20 cellular contexts compared by ENCODE assay signal in the genomic region with DNA sequence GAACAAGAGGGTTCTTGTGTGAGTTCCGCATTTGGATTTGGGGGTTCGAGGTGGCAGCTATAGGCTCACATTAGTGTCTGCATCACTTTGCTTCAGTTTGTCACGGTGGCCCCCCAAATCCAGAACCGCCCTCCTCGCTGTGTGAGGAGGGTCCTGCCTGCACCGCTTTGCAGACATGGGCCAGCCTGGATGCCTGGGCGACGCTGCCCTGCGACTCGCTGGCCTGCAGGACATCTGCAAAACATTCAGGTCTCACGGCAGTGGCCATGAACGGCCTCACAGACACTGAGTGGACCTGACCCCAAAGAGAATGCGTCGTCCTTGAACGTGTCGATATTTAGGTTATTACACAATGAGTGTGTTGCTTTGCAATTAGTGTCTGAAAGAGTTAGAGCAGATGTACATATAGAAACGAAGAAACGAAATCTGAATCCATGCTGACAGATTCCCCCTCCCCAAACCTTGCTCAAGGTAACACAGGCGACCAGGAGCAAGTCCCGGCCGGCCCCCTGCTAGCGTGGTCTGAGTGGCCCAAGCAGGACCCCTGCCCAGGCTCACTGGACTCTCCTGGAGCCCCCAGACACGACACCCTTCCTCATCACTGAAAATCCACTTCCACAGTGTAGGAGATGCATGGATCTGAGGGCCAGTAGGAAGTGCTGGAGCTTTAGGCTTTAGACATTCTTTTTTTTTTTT. TPM values are rescaled to one million over a fixed set of nuclear protein-coding genes. Genes with fewer than 3 reads are reported as not detected.
A peak's percentile ranks its signal among the peaks of the same experiment; 100 is the strongest.
DNase-seq lines count a peak whose midpoint lies in the region; ATAC-seq and TF ChIP-seq lines count a peak whose summit lies in the region.
"Had no signal": no experiment of that assay in that cellular context is flagged by ENCODE, and none has a peak within 500 bp of the region (broad histone marks: within the 10 kb centered on the region; RNA-seq: fewer than 3 reads in every experiment).

No MANE protein-coding gene starts in this region.

- H3K36me3 Mint-ChIP-seq in glutamatergic neuron (ENCODE audit: unreplicated experiment): peaks cover 5% of the 10 kb centered on the region
- H3K36me3 Mint-ChIP-seq: activated naive CD8-positive, alpha-beta T cell treated with anti-CD3 and anti-CD28 coated beads for 36 hours; CD14-positive monocyte; IgD-negative memory B cell had no signal

- WGBS in psoas muscle, 3 donors: 87 to 88% (median 88%) methylated on average over 23 of the region's 23 CpGs
- 90 to 91% methylated on average over 23 of the region's 23 CpGs for WGBS in thyroid gland, 2 donors

- H3K27ac ChIP-seq in 22Rv1 (peak overlapping the region; percentile 22; the same call in 1 of the 2 replicates), rectal smooth muscle tissue (ENCODE audit: low read depth, low read length) (peak overlapping the region; percentile 81), psoas muscle (no peak overlapping the region), thyroid gland (no peak overlapping the region)
- H3K27ac ChIP-seq: ovary had no signal

- no peak overlapping the region for H3K4me3 ChIP-seq in NT2/D1 (ENCODE audit: insufficient read length, low read depth)
- no peak overlapping the region for H3K4me3 ChIP-seq in rectal smooth muscle tissue (ENCODE audit: low read length)
- no peak overlapping the region for H3K4me3 ChIP-seq in psoas muscle
- no peak overlapping the region for H3K4me3 ChIP-seq in thyroid gland (replicated peaks in 1 of 3)

- TF ChIP-seq POLR2A in thyroid gland (IDR thresholded peaks at IDR 0.05): no peak

- no peaks in the 10 kb centered on the region for H3K9me3 ChIP-seq in NT2/D1 (ENCODE audit: insufficient read depth, low read length)
- no peaks in the 10 kb centered on the region for H3K9me3 ChIP-seq in psoas muscle
- H3K9me3 ChIP-seq in thyroid gland: no peaks in the 10 kb centered on the region
- H3K9me3 ChIP-seq: ovary had no signal

- H3K36me3 ChIP-seq in NT2/D1 (ENCODE audit: insufficient read depth, insufficient read length, low read length): peaks cover 22% of the 10 kb centered on the region
- H3K36me3 ChIP-seq in rectal smooth muscle tissue (ENCODE audit: control insufficient read depth, insufficient read depth, low read length): no peaks in the 10 kb centered on the region
- H3K36me3 ChIP-seq in psoas muscle (ENCODE audit: insufficient read depth in 1 of 2, low read depth in 1 of 2): no peaks in the 10 kb centered on the region
- no peaks in the 10 kb centered on the region for H3K36me3 ChIP-seq in thyroid gland
- H3K36me3 ChIP-seq: ovary had no signal

- H3K27me3 ChIP-seq in NT2/D1 (ENCODE audit: insufficient read depth, insufficient read length): no peaks in the 10 kb centered on the region
- H3K27me3 ChIP-seq in rectal smooth muscle tissue (ENCODE audit: control insufficient read depth, insufficient read depth, low read length): no peaks in the 10 kb centered on the region
- peaks cover 0 to 39% (median 3%) of the 10 kb centered on the region in 3 donors for H3K27me3 ChIP-seq in psoas muscle (ENCODE audit: insufficient read depth in 3 of 3, low read length in 2 of 3)
- H3K27me3 ChIP-seq in thyroid gland: no peaks in the 10 kb centered on the region
- H3K27me3 ChIP-seq: ovary had no signal

- peak overlapping the region; percentile 46 for H3K4me3 Mint-ChIP-seq in glutamatergic neuron (ENCODE audit: unreplicated experiment)
- H3K4me3 Mint-ChIP-seq: activated naive CD8-positive, alpha-beta T cell treated with anti-CD3 and anti-CD28 coated beads for 36 hours; activated T-helper 1 cell treated with anti-CD3 and anti-CD28 coated beads, Interleukin-12 subunit alpha, Interleukin-12 subunit beta, Interleukin-2, Interleukin-4 antibody, amounts not matched to agents 30 ng/mL and 10 ng/mL and 1 ng/mL, durations not matched to agents 14 hours and 24 hours and 36 hours; CD14-positive monocyte; IgD-negative memory B cell; stimulated activated naive CD8-positive, alpha-beta T cell treated with anti-CD3 and anti-CD28 coated beads, Interleukin-15, amount 100 ng/mL, for 72 hours had no signal

- peak overlapping the region; percentile 52 for H3K27ac Mint-ChIP-seq in glutamatergic neuron (ENCODE audit: unreplicated experiment)
- H3K27ac Mint-ChIP-seq: activated naive CD8-positive, alpha-beta T cell treated with anti-CD3 and anti-CD28 coated beads for 36 hours; activated T-helper 1 cell treated with anti-CD3 and anti-CD28 coated beads, Interleukin-12 subunit alpha, Interleukin-12 subunit beta, Interleukin-2, Interleukin-4 antibody, amounts not matched to agents 30 ng/mL and 10 ng/mL and 1 ng/mL, durations not matched to agents 14 hours and 24 hours and 36 hours; IgD-negative memory B cell; stimulated activated naive CD8-positive, alpha-beta T cell treated with anti-CD3 and anti-CD28 coated beads, Interleukin-15, amount 100 ng/mL, for 72 hours had no signal

- ATAC-seq in HG03469 (IDR thresholded peaks at IDR 0.05; ENCODE audit: unreplicated experiment): no peak
- no peak for ATAC-seq in psoas muscle
- ATAC-seq: stimulated activated naive CD8-positive, alpha-beta T cell treated with anti-CD3 and anti-CD28 coated beads, Interleukin-15, amount 100 ng/mL, for 72 hours had no signal

- H3K9me3 Mint-ChIP-seq in glutamatergic neuron (ENCODE audit: unreplicated experiment): peaks cover 9% of the 10 kb centered on the region
- H3K9me3 Mint-ChIP-seq: activated naive CD8-positive, alpha-beta T cell treated with anti-CD3 and anti-CD28 coated beads for 36 hours; activated T-helper 1 cell treated with anti-CD3 and anti-CD28 coated beads, Interleukin-12 subunit alpha, Interleukin-12 subunit beta, Interleukin-2, Interleukin-4 antibody, amounts not matched to agents 30 ng/mL and 10 ng/mL and 1 ng/mL, durations not matched to agents 14 hours and 24 hours and 36 hours; IgD-negative memory B cell; stimulated activated naive CD8-positive, alpha-beta T cell treated with anti-CD3 and anti-CD28 coated beads, Interleukin-15, amount 100 ng/mL, for 72 hours had no signal

- H3K4me1 Mint-ChIP-seq in glutamatergic neuron (ENCODE audit: low read depth, unreplicated experiment): peaks cover 56% of the 10 kb centered on the region
- H3K4me1 Mint-ChIP-seq: IgD-negative memory B cell had no signal

- H3K9ac ChIP-seq in NT2/D1 (ENCODE audit: insufficient read length, low read depth): peak overlapping the region; percentile 27
- peak overlapping the region; percentile 19 for H3K9ac ChIP-seq in rectal smooth muscle tissue (ENCODE audit: low read length)

- DNase-seq in NT2/D1 (ENCODE audit: low read depth, low spot score) (no peak), glutamatergic neuron (no peak), psoas muscle (no peak), SHP77 (lab: John Stamatoyannopoulos, UW) (no peak), thyroid gland (no peak)
- DNase-seq: activated CD4-positive, alpha-beta T cell treated with anti-CD3 and anti-CD28 coated beads for 1 hour; activated naive CD8-positive, alpha-beta T cell treated with anti-CD3 and anti-CD28 coated beads for 36 hours; NCI-H2107; NCI-H510A; RPMI8226; small intestine; stimulated activated CD4-positive, alpha-beta T cell treated with anti-CD3 and anti-CD28 coated beads, Interleukin-4, amount 100 ng/mL, for 1 hour; stimulated activated naive CD8-positive, alpha-beta T cell treated with anti-CD3 and anti-CD28 coated beads, Interleukin-15, amount 100 ng/mL, for 72 hours had no signal

- H3K4me1 ChIP-seq in NT2/D1 (ENCODE audit: insufficient read depth, insufficient read length) (peaks cover 34% of the 10 kb centered on the region), rectal smooth muscle tissue (ENCODE audit: control insufficient read depth, insufficient read depth, low read length) (peaks cover 29% of the 10 kb centered on the region), psoas muscle (no peaks in the 10 kb centered on the region), thyroid gland (no peaks in the 10 kb centered on the region)

- no peak for TF ChIP-seq CTCF in 22Rv1 (IDR thresholded peaks at IDR 0.05)
- TF ChIP-seq CTCF in glutamatergic neuron (IDR thresholded peaks at IDR 0.05; ENCODE audit: partially characterized antibody, unreplicated experiment): no peak
- TF ChIP-seq CTCF in psoas muscle (IDR thresholded peaks at IDR 0.05): no peak
- TF ChIP-seq CTCF in thyroid gland (IDR thresholded peaks at IDR 0.05): no peak

- H3K27me3 Mint-ChIP-seq in glutamatergic neuron (ENCODE audit: unreplicated experiment): peaks cover 4% of the 10 kb centered on the region
- H3K27me3 Mint-ChIP-seq: activated naive CD8-positive, alpha-beta T cell treated with anti-CD3 and anti-CD28 coated beads for 36 hours; stimulated activated naive CD8-positive, alpha-beta T cell treated with anti-CD3 and anti-CD28 coated beads, Interleukin-15, amount 100 ng/mL, for 72 hours had no signal

- intact Hi-C loops in psoas muscle (cut with DNase I) (no loop called here), thyroid gland (cut with DNase I) (no loop called here)

RNA-seq across cellular contexts. Expression of a gene that starts 20.4 kb away (rescaled TPM):
- total RNA-seq in glutamatergic neuron (ENCODE audit: unreplicated experiment): 58.7 TPM
- 1 to 10 TPM; 1.4 to 4.3 (median 1.8) TPM for total RNA-seq in psoas muscle
- polyA plus RNA-seq in psoas muscle: 1 to 10 TPM; 1.2 to 1.8 (median 1.8) TPM
- 10 to 100 TPM in 2 of 4 donors, 1 to 10 TPM in 2; 6.9 to 13.0 (median 11.1) TPM for total RNA-seq in thyroid gland
- polyA plus RNA-seq: IgD-negative memory B cell had no signal

Comparison
In these comparisons a context has a peak if more than half of its experiments do, and no peak if none do; other contexts are left out.
1. H3K27ac ChIP-seq: peak in 22Rv1 (single experiment) and rectal smooth muscle tissue (single experiment); none in psoas muscle (single experiment) and thyroid gland (0 of 3).